ENCODE assay signal across 8 cellular contexts in the genomic region with DNA sequence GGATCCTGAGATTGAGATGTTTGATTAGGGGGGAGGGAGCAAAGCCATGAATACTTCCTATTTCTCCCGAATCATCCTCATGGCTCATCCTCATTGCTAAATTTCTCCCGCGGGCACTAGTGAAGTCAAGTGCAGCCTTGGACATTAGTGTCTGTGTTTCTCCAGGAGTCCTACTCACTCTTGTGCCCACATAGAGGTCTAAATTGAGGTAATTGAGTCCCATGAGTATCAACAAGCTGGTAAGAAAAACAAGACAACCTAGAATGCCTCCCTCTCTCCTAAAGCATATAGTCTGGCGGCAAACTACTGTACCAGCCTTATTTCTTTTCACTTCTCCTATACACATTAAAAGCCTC. TPM values are rescaled to one million over a fixed set of nuclear protein-coding genes. Genes with fewer than 3 reads are reported as not detected.
A peak's percentile ranks its signal among the peaks of the same experiment; 100 is the strongest.
DNase-seq lines count a peak whose midpoint lies in the region; ATAC-seq, FAIRE-seq and TF ChIP-seq lines count a peak whose summit lies in the region.

No MANE protein-coding gene starts in this region.

- WGBS in small intestine, 3 donors, result 0 to 5% (median 0%) methylated on average over 4 of the region's 4 CpGs

- FAIRE-seq in small intestine (lab: Jason Lieb, UNC), result no peak
- no peak for FAIRE-seq in GM12892 (lab: Jason Lieb, UNC)

- ATAC-seq in CD4-positive, CD25-positive, alpha-beta regulatory T cell (ENCODE audit: low read depth in 2 of 2), result no peak
- ATAC-seq in GM21737 (IDR thresholded peaks at IDR 0.05; ENCODE audit: unreplicated experiment), result peak; percentile 1

- H3K27ac ChIP-seq in CD4-positive, CD25-positive, alpha-beta regulatory T cell (ENCODE audit: insufficient read depth, low read length, poor library complexity, severe bottlenecking), result peak overlapping the region; percentile 85
- H3K27ac ChIP-seq in SK-N-MC (peak overlapping the region; percentile 65), small intestine (ENCODE audit: low read depth in 1 of 2, low read length in 1 of 2) (peak overlapping the region; percentile 48 to 62)

- no peaks in the 10 kb centered on the region for H3K9me3 Mint-ChIP-seq in CD4-positive, CD25-positive, alpha-beta regulatory T cell

- H3K4me1 ChIP-seq in CD4-positive, CD25-positive, alpha-beta regulatory T cell (ENCODE audit: control insufficient read depth, insufficient read depth, low read length, poor library complexity, severe bottlenecking), result peaks cover 24% of the 10 kb centered on the region
- H3K4me1 ChIP-seq in small intestine (ENCODE audit: control insufficient read depth in 2 of 2, insufficient read depth in 1 of 2, low read depth in 1 of 2, low read length in 1 of 2), result peaks cover 0 to 11% of the 10 kb centered on the region in 2 donors

- H3K4me3 Mint-ChIP-seq in CD4-positive, CD25-positive, alpha-beta regulatory T cell, result peak overlapping the region; percentile 91 to 96 (median 94)

- H3K36me3 ChIP-seq in CD4-positive, CD25-positive, alpha-beta regulatory T cell (ENCODE audit: control insufficient read depth, insufficient read depth, low read length), result peaks cover 1% of the 10 kb centered on the region
- H3K36me3 ChIP-seq in SK-N-MC (ENCODE audit: insufficient read depth, low read length) (peaks cover 3% of the 10 kb centered on the region; the same call in 1 of the 2 replicates), small intestine (ENCODE audit: control insufficient read depth in 2 of 2, insufficient read depth in 2 of 2, low read length in 2 of 2) (peaks cover 0 to 3% of the 10 kb centered on the region in 2 donors)

- no peak for TF ChIP-seq POLR2A in GM12892 (IDR thresholded peaks at IDR 0.05; ENCODE audit: low read depth, low read length)

- no peaks in the 10 kb centered on the region for H3K27me3 Mint-ChIP-seq in CD4-positive, CD25-positive, alpha-beta regulatory T cell

- peak overlapping the region; percentile 92 for H3K9ac ChIP-seq in SK-N-MC (ENCODE audit: insufficient read length)

- peak overlapping the region; percentile 98 for H3K4me3 ChIP-seq in CD4-positive, CD25-positive, alpha-beta regulatory T cell (ENCODE audit: low read depth, low read length)
- H3K4me3 ChIP-seq in SK-N-MC, result peak overlapping the region; percentile 95
- H3K4me3 ChIP-seq in fibroblast of villous mesenchyme (ENCODE audit: low read depth, low read length), result peak overlapping the region; percentile 99
- peak overlapping the region; percentile 62 to 89 for H3K4me3 ChIP-seq in small intestine (ENCODE audit: low read depth in 1 of 2, low read length in 2 of 2)

- H3K27me3 ChIP-seq in CD4-positive, CD25-positive, alpha-beta regulatory T cell (ENCODE audit: control insufficient read depth, insufficient read depth, low read length), result no peaks in the 10 kb centered on the region
- H3K27me3 ChIP-seq in small intestine (ENCODE audit: control insufficient read depth in 2 of 2, insufficient read depth in 2 of 2, low read length in 2 of 2), result no peaks in the 10 kb centered on the region

- H3K9me3 ChIP-seq in CD4-positive, CD25-positive, alpha-beta regulatory T cell (ENCODE audit: control insufficient read depth in 2 of 2, low read length in 2 of 2), result no peaks in the 10 kb centered on the region
- H3K9me3 ChIP-seq in SK-N-MC (ENCODE audit: low read depth, low read length), result no peaks in the 10 kb centered on the region
- no peaks in the 10 kb centered on the region for H3K9me3 ChIP-seq in small intestine (ENCODE audit: control insufficient read depth, low read depth)

- TF ChIP-seq CTCF in fibroblast of villous mesenchyme (IDR thresholded peaks at IDR 0.05; ENCODE audit: insufficient read depth, low read depth, low read length), result no peak

- DNase-seq in CD4-positive, CD25-positive, alpha-beta regulatory T cell, result no peak
- DNase-seq in SK-N-MC (ENCODE audit: low read depth, low spot score) (no peak), fibroblast of villous mesenchyme (ENCODE audit: low read depth) (no peak), small intestine (no peak), HUDEP-2 (lab: John Stamatoyannopoulos, UW; ENCODE audit: unreplicated experiment in 76 of 76) (no peak), SKM-1 treated with dmso at 0.1 percent for 144 hours (lab: John Stamatoyannopoulos, UW; ENCODE audit: unreplicated experiment) (no peak), GM12892 (ENCODE audit: insufficient read length) (no peak)

- peaks cover 13% of the 10 kb centered on the region for H3K36me3 Mint-ChIP-seq in CD4-positive, CD25-positive, alpha-beta regulatory T cell

- peaks cover 10 to 70% (median 48%) of the 10 kb centered on the region in 4 donors for H3K4me1 Mint-ChIP-seq in CD4-positive, CD25-positive, alpha-beta regulatory T cell

- peak overlapping the region; percentile 93 to 100 (median 97) for H3K27ac Mint-ChIP-seq in CD4-positive, CD25-positive, alpha-beta regulatory T cell

RNA-seq across cellular contexts. Expression of gene CENPQ, which starts 0.4 kb away (rescaled TPM):
- 1.3 TPM for total RNA-seq in CD4-positive, CD25-positive, alpha-beta regulatory T cell
- 1 to 10 TPM; 4.4 to 7.5 (median 4.9) TPM for polyA plus RNA-seq in CD4-positive, CD25-positive, alpha-beta regulatory T cell
- 4.5 and 7.8 TPM in 2 replicates for total RNA-seq in fibroblast of villous mesenchyme
- polyA plus RNA-seq in small intestine, result 1 to 10 TPM; 1.6 to 4.3 (median 1.8) TPM
- 22.0 TPM for polyA plus RNA-seq in GM12892 (2012; ENCODE audit: missing spikeins)

RNA-seq across cellular contexts. Expression of gene MMUT, which starts 0.5 kb away (rescaled TPM):
- 8.2 TPM for total RNA-seq in CD4-positive, CD25-positive, alpha-beta regulatory T cell
- 10 to 100 TPM; 11.7 to 17.0 (median 13.4) TPM for polyA plus RNA-seq in CD4-positive, CD25-positive, alpha-beta regulatory T cell
- total RNA-seq in fibroblast of villous mesenchyme, result 12.9 and 16.0 TPM in 2 replicates
- 10 to 100 TPM; 18.0 to 21.7 (median 20.8) TPM for polyA plus RNA-seq in small intestine
- polyA plus RNA-seq in GM12892 (2012; ENCODE audit: missing spikeins), result 14.5 TPM

RNA-seq across cellular contexts. Expression of gene GLYATL3, which starts 36.1 kb away (rescaled TPM):
- total RNA-seq in CD4-positive, CD25-positive, alpha-beta regulatory T cell, result not detected
- not detected for polyA plus RNA-seq in CD4-positive, CD25-positive, alpha-beta regulatory T cell
- total RNA-seq in fibroblast of villous mesenchyme, result not detected in 2 replicates
- not detected for polyA plus RNA-seq in small intestine
- polyA plus RNA-seq in GM12892 (2012; ENCODE audit: missing spikeins), result not detected
